16 cellular contexts compared by ENCODE assay signal in the genomic region with DNA sequence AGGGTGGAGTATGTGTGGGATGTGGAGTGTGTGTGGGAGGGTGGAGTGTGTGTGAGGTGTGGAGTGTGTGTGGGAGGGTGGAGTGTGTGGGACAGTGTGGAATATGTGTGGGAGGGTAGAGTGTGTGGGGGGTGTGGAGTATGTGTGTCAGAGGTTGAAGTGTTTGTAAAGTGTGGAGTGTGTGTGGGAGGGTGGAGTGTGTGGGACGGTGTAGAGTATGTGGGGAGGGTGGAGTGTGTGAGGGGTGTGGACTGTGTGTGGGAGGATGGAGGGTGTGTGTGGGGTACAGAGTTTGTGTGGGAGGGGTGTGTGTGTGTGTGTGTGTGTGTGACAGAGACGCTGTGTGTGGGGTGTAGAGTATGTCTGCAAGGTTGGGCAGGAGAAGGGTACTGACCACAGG.
DNase-seq lines count a peak whose midpoint lies in the region; ATAC-seq, FAIRE-seq and TF ChIP-seq lines count a peak whose summit lies in the region.
"Had no signal": no experiment of that assay in that cellular context is flagged by ENCODE, and none has a peak within 500 bp of the region (broad histone marks: within the 10 kb centered on the region; RNA-seq: fewer than 3 reads in every experiment).

No MANE protein-coding gene starts in this region.

- FAIRE-seq in GM12892 (lab: Jason Lieb, UNC) = peak; percentile 69

- TF ChIP-seq EP300 in gastroesophageal sphincter (IDR thresholded peaks at IDR 0.05) = no peak

- H3K9me3 ChIP-seq in gastroesophageal sphincter = no peaks in the 10 kb centered on the region
- H3K9me3 ChIP-seq in naive thymus-derived CD4-positive, alpha-beta T cell (ENCODE audit: control insufficient read depth in 2 of 3, low read length in 3 of 3) = peaks cover 0 to 4% (median 0%) of the 10 kb centered on the region in 3 experiments
- no peaks in the 10 kb centered on the region for H3K9me3 ChIP-seq in WERI-Rb-1 (ENCODE audit: severe bottlenecking)
- H3K9me3 ChIP-seq: BLaER1, HAP-1 had no signal

- H3K36me3 ChIP-seq in gastroesophageal sphincter (no peaks in the 10 kb centered on the region), WERI-Rb-1 (no peaks in the 10 kb centered on the region)
- H3K36me3 ChIP-seq in naive thymus-derived CD4-positive, alpha-beta T cell (ENCODE audit: control insufficient read depth in 2 of 3, insufficient read depth in 3 of 3, low read length in 3 of 3) = no peaks in the 10 kb centered on the region
- H3K36me3 ChIP-seq: BLaER1, HAP-1 had no signal

- no peak for DNase-seq in GM12892 (ENCODE audit: insufficient read length)
- peak; percentile 20 for DNase-seq in NCI-H226
- no peak for DNase-seq in naive thymus-derived CD4-positive, alpha-beta T cell
- no peak for DNase-seq in WERI-Rb-1
- no peak for DNase-seq in cardiac septum (ENCODE audit: low spot score)
- DNase-seq: 8988T; AML-193; CD8-positive, alpha-beta memory T cell; GOT3; HFFc6 had no signal

- ATAC-seq in gastroesophageal sphincter (peak; percentile 19), GM19023 (IDR thresholded peaks at IDR 0.05; ENCODE audit: unreplicated experiment) (no peak), HG03139 (IDR thresholded peaks at IDR 0.05; ENCODE audit: unreplicated experiment) (no peak)
- ATAC-seq in naive thymus-derived CD4-positive, alpha-beta T cell = peak; percentile 12

- H3K27ac Mint-ChIP-seq in naive thymus-derived CD4-positive, alpha-beta T cell = no peak overlapping the region
- H3K27ac Mint-ChIP-seq: HFFc6 had no signal

- H3K4me3 ChIP-seq in gastroesophageal sphincter = no peak overlapping the region
- no peak overlapping the region for H3K4me3 ChIP-seq in naive thymus-derived CD4-positive, alpha-beta T cell (ENCODE audit: low read length)
- no peak overlapping the region for H3K4me3 ChIP-seq in WERI-Rb-1 (ENCODE audit: low read depth, low read length)
- H3K4me3 ChIP-seq: BLaER1, HAP-1 had no signal

- TF ChIP-seq POLR2A in GM12892 (IDR thresholded peaks at IDR 0.05; ENCODE audit: low read depth, low read length) (no peak), gastroesophageal sphincter (IDR thresholded peaks at IDR 0.05) (no peak)

- no peaks in the 10 kb centered on the region for H3K36me3 Mint-ChIP-seq in naive thymus-derived CD4-positive, alpha-beta T cell

- H3K27me3 ChIP-seq in gastroesophageal sphincter (peaks cover 15% of the 10 kb centered on the region), WERI-Rb-1 (ENCODE audit: insufficient read depth, low read depth, severe bottlenecking) (no peaks in the 10 kb centered on the region)
- no peaks in the 10 kb centered on the region for H3K27me3 ChIP-seq in naive thymus-derived CD4-positive, alpha-beta T cell (ENCODE audit: control insufficient read depth in 2 of 2, insufficient read depth in 2 of 2, low read length in 2 of 2)
- H3K27me3 ChIP-seq: BLaER1 had no signal

- no peak overlapping the region for H3K27ac ChIP-seq in gastroesophageal sphincter
- H3K27ac ChIP-seq in naive thymus-derived CD4-positive, alpha-beta T cell (ENCODE audit: low read depth, low read length) = no peak overlapping the region
- no peak overlapping the region for H3K27ac ChIP-seq in WERI-Rb-1
- H3K27ac ChIP-seq: BLaER1, HL-60 had no signal

- TF ChIP-seq CTCF in gastroesophageal sphincter (IDR thresholded peaks at IDR 0.05) = no peak
- TF ChIP-seq CTCF in WERI-Rb-1 (IDR thresholded peaks at IDR 0.05; ENCODE audit: low read depth, low read length) = no peak

- POLR2A ChIA-PET in naive thymus-derived CD4-positive, alpha-beta T cell (lab: Charles Lee) = no interaction called here

- intact Hi-C loops in naive thymus-derived CD4-positive, alpha-beta T cell (cut with micrococcal nuclease) = no loop called here
- intact Hi-C loops in cardiac septum (cut with DNase I) = no loop called here

- H3K4me3 Mint-ChIP-seq in naive thymus-derived CD4-positive, alpha-beta T cell = no peak overlapping the region
- H3K4me3 Mint-ChIP-seq: CD8-positive, alpha-beta memory T cell; HFFc6 had no signal

- H3K27me3 Mint-ChIP-seq in naive thymus-derived CD4-positive, alpha-beta T cell = peaks cover 0 to 24% (median 5%) of the 10 kb centered on the region in 5 donors
- H3K27me3 Mint-ChIP-seq: CD8-positive, alpha-beta memory T cell had no signal

- peaks cover 0 to 6% (median 3%) of the 10 kb centered on the region in 11 donors for H3K9me3 Mint-ChIP-seq in naive thymus-derived CD4-positive, alpha-beta T cell

- H3K4me1 ChIP-seq in gastroesophageal sphincter = no peaks in the 10 kb centered on the region
- H3K4me1 ChIP-seq in naive thymus-derived CD4-positive, alpha-beta T cell (ENCODE audit: control insufficient read depth in 2 of 2, insufficient read depth in 2 of 2, low read length in 2 of 2) = no peaks in the 10 kb centered on the region
- H3K4me1 ChIP-seq: HAP-1 had no signal

- peaks cover 0 to 4% (median 0%) of the 10 kb centered on the region in 7 donors for H3K4me1 Mint-ChIP-seq in naive thymus-derived CD4-positive, alpha-beta T cell
- H3K4me1 Mint-ChIP-seq: CD8-positive, alpha-beta memory T cell had no signal

- CTCF ChIA-PET in naive thymus-derived CD4-positive, alpha-beta T cell (lab: Charles Lee) = no interaction called here

- WGBS in gastroesophageal sphincter (ENCODE audit: low coverage in 1 of 2), 2 donors = 73 to 78% methylated on average over 2 of the region's 2 CpGs

Comparison
In these comparisons a context has a peak if more than half of its experiments do, and no peak if none do; other contexts are left out.
1. ATAC-seq: peak in gastroesophageal sphincter (single experiment) and naive thymus-derived CD4-positive, alpha-beta T cell (single experiment); none in GM19023 (single experiment) and HG03139 (single experiment).